ENCODE assay signal across 1 cellular context in genomic region chr16:15650698-15651161, GRCh38.
TF ChIP-seq lines count a peak whose summit lies in the region.

No MANE protein-coding gene starts in this region.

TF ChIP-seq in H1, 55 proteins besides CTCF, POLR2A, EP300 and RAD21 (continued from another document):
- TF ChIP-seq RBBP5 (IDR thresholded peaks at IDR 0.05; ENCODE audit: borderline replicate concordance, low read depth, low read length) (peak; percentile 51), KDM1A (IDR thresholded peaks at IDR 0.05; ENCODE audit: borderline replicate concordance, low read length) (peak; percentile 64; the same call in 1 of the 2 replicates), SAP30 (IDR thresholded peaks at IDR 0.05; ENCODE audit: insufficient read depth, insufficient replicate concordance, low read length) (peak; percentile 88)
